Comparison of ENCODE assay signal across 8 cellular contexts in the genomic region with DNA sequence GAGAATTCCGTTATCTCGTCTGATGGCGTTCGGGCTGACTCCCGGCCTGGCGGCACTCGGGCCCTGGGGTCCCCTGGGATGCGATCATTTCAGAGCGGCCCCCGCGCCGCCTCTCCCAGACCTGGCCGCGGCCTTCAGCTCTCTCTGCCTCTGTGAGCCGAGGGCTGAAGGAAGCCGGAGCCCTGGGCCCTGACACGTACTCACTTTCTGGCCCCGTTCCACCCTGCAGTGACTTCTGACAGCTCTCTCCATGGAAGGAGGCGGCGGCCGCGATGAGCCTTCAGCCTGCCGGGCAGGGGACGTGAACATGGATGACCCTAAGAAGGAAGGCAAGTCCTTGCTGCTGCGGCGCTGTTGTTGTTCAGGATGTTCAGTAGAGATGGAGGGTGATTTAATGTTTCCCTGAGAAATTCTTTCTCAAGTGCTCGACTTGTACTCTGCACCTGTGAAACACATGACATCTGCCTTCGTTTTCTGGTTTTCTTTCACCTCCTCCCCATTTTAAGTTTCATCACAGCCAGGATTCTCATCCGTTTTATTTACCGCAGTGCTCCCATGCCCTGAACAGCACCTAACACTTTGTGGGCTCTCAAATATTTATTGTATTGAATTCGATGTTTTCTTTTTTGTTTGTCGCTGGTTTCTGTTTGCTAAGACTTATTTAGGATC. TPM values are rescaled to one million over a fixed set of nuclear protein-coding genes. Genes with fewer than 3 reads are reported as not detected.
DNase-seq lines count a peak whose midpoint lies in the region; ATAC-seq and TF ChIP-seq lines count a peak whose summit lies in the region.

No MANE protein-coding gene starts in this region.

- H4K20me1 ChIP-seq in DND-41 (ENCODE audit: insufficient read depth, low read length) = peaks cover 22% of the 10 kb centered on the region

- H3K4me3 ChIP-seq in DND-41 (ENCODE audit: low read depth in 1 of 2, low read length in 2 of 2) (peak overlapping the region; percentile 93), LNCaP clone FGC (ENCODE audit: low read depth, low read length) (peak overlapping the region; percentile 79)

- H3K27me3 Mint-ChIP-seq in activated naive CD8-positive, alpha-beta T cell treated with anti-CD3 and anti-CD28 coated beads, Interleukin-2, amount 10 ng/mL, durations not matched to agents 7 days and 5 days = no peaks in the 10 kb centered on the region

- POLR2A ChIA-PET in activated naive CD8-positive, alpha-beta T cell treated with anti-CD3 and anti-CD28 coated beads, Interleukin-2, amount 10 ng/mL, durations not matched to agents 7 days and 5 days (lab: Charles Lee) = interaction anchor here (1.2 to 2.6 kb wide), 6 partner anchors 11 to 262 kb away, joined by 3 to 18 read pairs (median 8); partner anchors contain the start of gene CDPF1

- no peaks in the 10 kb centered on the region for H3K9me3 Mint-ChIP-seq in activated naive CD8-positive, alpha-beta T cell treated with anti-CD3 and anti-CD28 coated beads, Interleukin-2, amount 10 ng/mL, durations not matched to agents 7 days and 5 days

- H3K36me3 Mint-ChIP-seq in activated naive CD8-positive, alpha-beta T cell treated with anti-CD3 and anti-CD28 coated beads, Interleukin-2, amount 10 ng/mL, durations not matched to agents 7 days and 5 days = peaks cover 44% of the 10 kb centered on the region

- H3K4me1 ChIP-seq in DND-41 (ENCODE audit: insufficient read depth, low read length) = peaks cover 59% of the 10 kb centered on the region

- peak; percentile 12 for TF ChIP-seq CTCF in DND-41 (IDR thresholded peaks at IDR 0.05; ENCODE audit: borderline replicate concordance, extremely low read depth, low read length, poor library complexity, severe bottlenecking)
- no peak for TF ChIP-seq CTCF in LNCaP clone FGC (IDR thresholded peaks at IDR 0.05; ENCODE audit: control insufficient read depth, extremely low read depth, insufficient read depth)

- peak overlapping the region; percentile 90 for H3K4me2 ChIP-seq in DND-41 (ENCODE audit: insufficient read depth, low read length)

- DNase-seq in DND-41 (peak; percentile 45), LNCaP clone FGC (ENCODE audit: low read depth) (no peak), iPS-NIHi11 (ENCODE audit: low spot score) (peak; percentile 48), NCI-H1436 (lab: John Stamatoyannopoulos, UW) (no peak)
- no peak for DNase-seq in activated naive CD8-positive, alpha-beta T cell treated with anti-CD3 and anti-CD28 coated beads, Interleukin-2, amount 10 ng/mL, durations not matched to agents 7 days and 5 days
- peak; percentile 33 for DNase-seq in stimulated activated naive CD8-positive, alpha-beta T cell treated with anti-CD3 and anti-CD28 coated beads, Interleukin-15, Interleukin-2, amounts not matched to agents 100 U/mL and 50 U/mL, for 24 hours

- peak overlapping the region; percentile 73 for H2AFZ ChIP-seq in DND-41 (ENCODE audit: low read depth, low read length)

- peaks cover 53% of the 10 kb centered on the region for H3K36me3 ChIP-seq in DND-41 (ENCODE audit: insufficient read depth, low read length)

- H3K27ac Mint-ChIP-seq in activated naive CD8-positive, alpha-beta T cell treated with anti-CD3 and anti-CD28 coated beads, Interleukin-2, amount 10 ng/mL, durations not matched to agents 7 days and 5 days = peak overlapping the region; percentile 78

- H3K9me3 ChIP-seq in DND-41 (ENCODE audit: insufficient read depth, low read length, severe bottlenecking) = no peaks in the 10 kb centered on the region

- peak overlapping the region; percentile 87 for H3K4me3 Mint-ChIP-seq in activated naive CD8-positive, alpha-beta T cell treated with anti-CD3 and anti-CD28 coated beads, Interleukin-2, amount 10 ng/mL, durations not matched to agents 7 days and 5 days

- peaks cover 58% of the 10 kb centered on the region for H3K4me1 Mint-ChIP-seq in activated naive CD8-positive, alpha-beta T cell treated with anti-CD3 and anti-CD28 coated beads, Interleukin-2, amount 10 ng/mL, durations not matched to agents 7 days and 5 days

- H3K27me3 ChIP-seq in DND-41 (ENCODE audit: insufficient read depth, low read length, poor library complexity) = no peaks in the 10 kb centered on the region

- ATAC-seq in DND-41 (ENCODE audit: insufficient read depth, low read depth) (peak; percentile 25), GM21528 (IDR thresholded peaks at IDR 0.05; ENCODE audit: low FRiP score, unreplicated experiment) (peak; percentile 6), HG03108 (IDR thresholded peaks at IDR 0.05; ENCODE audit: unreplicated experiment) (no peak)
- peak; percentile 4 for ATAC-seq in activated naive CD8-positive, alpha-beta T cell treated with anti-CD3 and anti-CD28 coated beads, Interleukin-2, amount 10 ng/mL, durations not matched to agents 7 days and 5 days (ENCODE audit: low read depth)
- no peak for ATAC-seq in stimulated activated naive CD8-positive, alpha-beta T cell treated with anti-CD3 and anti-CD28 coated beads, Interleukin-15, Interleukin-2, amounts not matched to agents 100 U/mL and 50 U/mL, for 24 hours

- H3K27ac ChIP-seq in DND-41 (ENCODE audit: low read length) = peak overlapping the region; percentile 95

- peaks cover 66% of the 10 kb centered on the region for H3K79me2 ChIP-seq in DND-41 (ENCODE audit: insufficient read depth, low read length)

- peak overlapping the region; percentile 93 for H3K9ac ChIP-seq in DND-41 (ENCODE audit: low read depth, low read length)

RNA-seq across cellular contexts. Expression of gene GTSE1, which starts 0.6 kb away (rescaled TPM):
- 10 to 100 TPM; 64.9 to 73.8 TPM for total RNA-seq in activated naive CD8-positive, alpha-beta T cell treated with anti-CD3 and anti-CD28 coated beads, Interleukin-2, amount 10 ng/mL, durations not matched to agents 7 days and 5 days

RNA-seq across cellular contexts. Expression of gene TTC38, which starts 29.5 kb away (rescaled TPM):
- 10 to 100 TPM; 24.3 to 25.0 TPM for total RNA-seq in activated naive CD8-positive, alpha-beta T cell treated with anti-CD3 and anti-CD28 coated beads, Interleukin-2, amount 10 ng/mL, durations not matched to agents 7 days and 5 days

RNA-seq across cellular contexts. Expression of gene PKDREJ, which starts 34.1 kb away (rescaled TPM):
- not detected for total RNA-seq in activated naive CD8-positive, alpha-beta T cell treated with anti-CD3 and anti-CD28 coated beads, Interleukin-2, amount 10 ng/mL, durations not matched to agents 7 days and 5 days

RNA-seq across cellular contexts. Expression of gene TRMU, which starts 38.2 kb away (rescaled TPM):
- total RNA-seq in activated naive CD8-positive, alpha-beta T cell treated with anti-CD3 and anti-CD28 coated beads, Interleukin-2, amount 10 ng/mL, durations not matched to agents 7 days and 5 days = 10 to 100 TPM; 76.3 to 86.4 TPM

RNA-seq across cellular contexts. Expression of gene CDPF1, which starts 47.2 kb away (rescaled TPM):
- total RNA-seq in activated naive CD8-positive, alpha-beta T cell treated with anti-CD3 and anti-CD28 coated beads, Interleukin-2, amount 10 ng/mL, durations not matched to agents 7 days and 5 days = 10 to 100 TPM; 11.2 to 13.6 TPM

Comparison
In these comparisons a context has a peak if more than half of its experiments do, and no peak if none do; other contexts are left out.
1. ATAC-seq: peak in DND-41 (single experiment), GM21528 (single experiment) and activated naive CD8-positive, alpha-beta T cell treated with anti-CD3 and anti-CD28 coated beads, Interleukin-2, amount 10 ng/mL, durations not matched to agents 7 days and 5 days (single experiment); none in stimulated activated naive CD8-positive, alpha-beta T cell treated with anti-CD3 and anti-CD28 coated beads, Interleukin-15, Interleukin-2, amounts not matched to agents 100 U/mL and 50 U/mL, for 24 hours (single experiment) and HG03108 (single experiment).
2. DNase-seq: peak in DND-41 (single experiment), iPS-NIHi11 (single experiment) and stimulated activated naive CD8-positive, alpha-beta T cell treated with anti-CD3 and anti-CD28 coated beads, Interleukin-15, Interleukin-2, amounts not matched to agents 100 U/mL and 50 U/mL, for 24 hours (single experiment); none in LNCaP clone FGC (single experiment), activated naive CD8-positive, alpha-beta T cell treated with anti-CD3 and anti-CD28 coated beads, Interleukin-2, amount 10 ng/mL, durations not matched to agents 7 days and 5 days (single experiment) and NCI-H1436 (single experiment).